ENCODE assay signal across 16 cellular contexts in genomic region chr1:21919520-21919919, GRCh38. TPM values are rescaled to one million over a fixed set of nuclear protein-coding genes. Genes with fewer than 3 reads are reported as not detected.
DNase-seq lines count a peak whose midpoint lies in the region; ATAC-seq and TF ChIP-seq lines count a peak whose summit lies in the region.
"Had no signal": no experiment of that assay in that cellular context is flagged by ENCODE, and none has a peak within 500 bp of the region (broad histone marks: within the 10 kb centered on the region; RNA-seq: fewer than 3 reads in every experiment).

No MANE protein-coding gene starts in this region.

- TF ChIP-seq CTCF in progenitor cell of endocrine pancreas (IDR thresholded peaks at IDR 0.05; ENCODE audit: unreplicated experiment): no peak

- H3K4me1 ChIP-seq in esophagus (ENCODE audit: control insufficient read depth in 2 of 2, insufficient read depth in 2 of 2, low read length in 1 of 2): peaks cover 8 to 22% of the 10 kb centered on the region in 2 donors

- H3K27ac Mint-ChIP-seq in progenitor cell of endocrine pancreas: peak overlapping the region; percentile 20
- H3K27ac Mint-ChIP-seq in activated T-helper 2 cell treated with anti-CD3 and anti-CD28 coated beads, Interferon-gamma antibody, Interleukin-2, Interleukin-4, amounts not matched to agents 10 μg/mL and 5 μg/mL and 100 μg/mL, durations not matched to agents 14 hours and 24 hours and 36 hours: no peak overlapping the region
- H3K27ac Mint-ChIP-seq: CD4-positive, alpha-beta T cell; natural killer cell treated with Interleukin-12 subunit alpha and Interleukin-12 subunit beta and Interleukin-15 and Interleukin-18, amount 100 ng/mL, for 72 hours had no signal

- 60 to 75% methylated on average over 7 of the region's 7 CpGs for WGBS in esophagus, 2 donors

- no peaks in the 10 kb centered on the region for H3K36me3 ChIP-seq in esophagus (ENCODE audit: control insufficient read depth in 2 of 2, insufficient read depth in 2 of 2, low read length in 1 of 2)

- H3K36me3 Mint-ChIP-seq in progenitor cell of endocrine pancreas (ENCODE audit: insufficient read depth): peaks cover 14% of the 10 kb centered on the region
- H3K36me3 Mint-ChIP-seq in activated T-helper 2 cell treated with anti-CD3 and anti-CD28 coated beads, Interferon-gamma antibody, Interleukin-2, Interleukin-4, amounts not matched to agents 10 μg/mL and 5 μg/mL and 100 μg/mL, durations not matched to agents 14 hours and 24 hours and 36 hours (ENCODE audit: low read depth): no peaks in the 10 kb centered on the region
- H3K36me3 Mint-ChIP-seq: natural killer cell treated with Interleukin-12 subunit alpha and Interleukin-12 subunit beta and Interleukin-15 and Interleukin-18, amount 100 ng/mL, for 72 hours had no signal

- no peaks in the 10 kb centered on the region for H3K9me3 Mint-ChIP-seq in progenitor cell of endocrine pancreas (ENCODE audit: low read depth)
- no peaks in the 10 kb centered on the region for H3K9me3 Mint-ChIP-seq in activated T-helper 2 cell treated with anti-CD3 and anti-CD28 coated beads, Interferon-gamma antibody, Interleukin-2, Interleukin-4, amounts not matched to agents 10 μg/mL and 5 μg/mL and 100 μg/mL, durations not matched to agents 14 hours and 24 hours and 36 hours
- H3K9me3 Mint-ChIP-seq: brain; CD4-positive, alpha-beta T cell; H9; natural killer cell treated with Interleukin-12 subunit alpha and Interleukin-12 subunit beta and Interleukin-15 and Interleukin-18, amount 100 ng/mL, for 72 hours had no signal

- DNase-seq in Ammon's horn (ENCODE audit: low spot score) (peak; percentile 29), RKO (ENCODE audit: low spot score) (peak; percentile 56), progenitor cell of endocrine pancreas (ENCODE audit: low spot score, unreplicated experiment) (no peak), ureter (ENCODE audit: low spot score) (no peak)
- DNase-seq in activated T-helper 2 cell treated with anti-CD3 and anti-CD28 coated beads, Interferon-gamma antibody, Interleukin-2, Interleukin-4, amounts not matched to agents 10 μg/mL and 5 μg/mL and 100 μg/mL, durations not matched to agents 14 hours and 24 hours and 36 hours (ENCODE audit: low spot score): no peak
- DNase-seq: CD4-positive, alpha-beta T cell; H9; hippocampal formation; NCI-H2081; SJCRH30 had no signal

- no peaks in the 10 kb centered on the region for H3K9me3 ChIP-seq in esophagus (ENCODE audit: control insufficient read depth in 2 of 2, insufficient read depth in 1 of 2, low read depth in 1 of 2, low read length in 1 of 2)
- H3K9me3 ChIP-seq: SJCRH30 had no signal

- peak overlapping the region; percentile 40 to 77 for H3K27ac ChIP-seq in esophagus (ENCODE audit: low read depth in 2 of 2, low read length in 1 of 2)
- H3K27ac ChIP-seq: HL-60, SJCRH30 had no signal

- no peak for ATAC-seq in HG03378 (IDR thresholded peaks at IDR 0.05; ENCODE audit: unreplicated experiment)
- ATAC-seq in HG02885 (IDR thresholded peaks at IDR 0.05; ENCODE audit: poor library complexity, unreplicated experiment): no peak
- ATAC-seq: natural killer cell treated with Interleukin-12 subunit alpha and Interleukin-12 subunit beta and Interleukin-15 and Interleukin-18, amount 100 ng/mL, for 72 hours had no signal

- intact Hi-C loops in activated T-helper 2 cell treated with anti-CD3 and anti-CD28 coated beads, Interferon-gamma antibody, Interleukin-2, Interleukin-4, amounts not matched to agents 10 μg/mL and 5 μg/mL and 100 μg/mL, durations not matched to agents 14 hours and 24 hours and 36 hours (cut with micrococcal nuclease): no loop called here

- H3K27me3 Mint-ChIP-seq in progenitor cell of endocrine pancreas: no peaks in the 10 kb centered on the region
- no peaks in the 10 kb centered on the region for H3K27me3 Mint-ChIP-seq in activated T-helper 2 cell treated with anti-CD3 and anti-CD28 coated beads, Interferon-gamma antibody, Interleukin-2, Interleukin-4, amounts not matched to agents 10 μg/mL and 5 μg/mL and 100 μg/mL, durations not matched to agents 14 hours and 24 hours and 36 hours (ENCODE audit: low read depth)
- H3K27me3 Mint-ChIP-seq: CD4-positive, alpha-beta T cell; natural killer cell treated with Interleukin-12 subunit alpha and Interleukin-12 subunit beta and Interleukin-15 and Interleukin-18, amount 100 ng/mL, for 72 hours had no signal

- no peaks in the 10 kb centered on the region for H3K27me3 ChIP-seq in esophagus (ENCODE audit: control insufficient read depth in 1 of 2, insufficient read depth in 2 of 2, low read length in 2 of 2)
- H3K27me3 ChIP-seq: SJCRH30 had no signal

- H3K4me3 ChIP-seq in esophagus (ENCODE audit: low read depth in 1 of 2, low read length in 2 of 2): no peak overlapping the region
- H3K4me3 ChIP-seq: SJCRH30 had no signal

- peaks cover 58% of the 10 kb centered on the region for H3K4me1 Mint-ChIP-seq in progenitor cell of endocrine pancreas (ENCODE audit: low read depth)
- no peaks in the 10 kb centered on the region for H3K4me1 Mint-ChIP-seq in activated T-helper 2 cell treated with anti-CD3 and anti-CD28 coated beads, Interferon-gamma antibody, Interleukin-2, Interleukin-4, amounts not matched to agents 10 μg/mL and 5 μg/mL and 100 μg/mL, durations not matched to agents 14 hours and 24 hours and 36 hours (ENCODE audit: low read depth)

- no peak overlapping the region for H3K4me3 Mint-ChIP-seq in progenitor cell of endocrine pancreas (ENCODE audit: low read depth)
- H3K4me3 Mint-ChIP-seq in activated T-helper 2 cell treated with anti-CD3 and anti-CD28 coated beads, Interferon-gamma antibody, Interleukin-2, Interleukin-4, amounts not matched to agents 10 μg/mL and 5 μg/mL and 100 μg/mL, durations not matched to agents 14 hours and 24 hours and 36 hours (ENCODE audit: low read depth): no peak overlapping the region
- H3K4me3 Mint-ChIP-seq: brain; CD4-positive, alpha-beta T cell; H9; natural killer cell treated with Interleukin-12 subunit alpha and Interleukin-12 subunit beta and Interleukin-15 and Interleukin-18, amount 100 ng/mL, for 72 hours had no signal

RNA-seq across cellular contexts. Expression of gene HSPG2, which starts 17.6 kb away (rescaled TPM):
- polyA plus RNA-seq in esophagus: 10 to 100 TPM; 37.6 to 55.0 TPM
- 656 and 657 TPM in 2 replicates for total RNA-seq in progenitor cell of endocrine pancreas
- 3.9 and 4.1 TPM in 2 replicates for total RNA-seq in activated T-helper 2 cell treated with anti-CD3 and anti-CD28 coated beads, Interferon-gamma antibody, Interleukin-2, Interleukin-4, amounts not matched to agents 10 μg/mL and 5 μg/mL and 100 μg/mL, durations not matched to agents 14 hours and 24 hours and 36 hours
- total RNA-seq in ureter: 298 TPM

RNA-seq across cellular contexts. Expression of gene CELA3B, which starts 57.3 kb away (rescaled TPM):
- 1 to 10 TPM in 1 of 2 donors, under 1 TPM in 1; 0.18 to 1.1 TPM for polyA plus RNA-seq in esophagus
- total RNA-seq in progenitor cell of endocrine pancreas: 0.58 TPM in 1 of 2 replicates, not detected in the other
- not detected in 2 replicates for total RNA-seq in activated T-helper 2 cell treated with anti-CD3 and anti-CD28 coated beads, Interferon-gamma antibody, Interleukin-2, Interleukin-4, amounts not matched to agents 10 μg/mL and 5 μg/mL and 100 μg/mL, durations not matched to agents 14 hours and 24 hours and 36 hours
- total RNA-seq in ureter: not detected
- total RNA-seq: CD4-positive, alpha-beta T cell; H9; natural killer cell treated with Interleukin-12 subunit alpha and Interleukin-12 subunit beta and Interleukin-15 and Interleukin-18, amount 100 ng/mL, for 72 hours; SJCRH30 had no signal

Comparison
In these comparisons a context has a peak if more than half of its experiments do, and no peak if none do; other contexts are left out.
1. DNase-seq: peak in Ammon's horn (single experiment) and RKO (single experiment); none in progenitor cell of endocrine pancreas (single experiment), activated T-helper 2 cell treated with anti-CD3 and anti-CD28 coated beads, Interferon-gamma antibody, Interleukin-2, Interleukin-4, amounts not matched to agents 10 μg/mL and 5 μg/mL and 100 μg/mL, durations not matched to agents 14 hours and 24 hours and 36 hours (single experiment) and ureter (single experiment).
2. RNA of gene HSPG2, which starts 17.6 kb away (total RNA-seq): 656 to 657 TPM in progenitor cell of endocrine pancreas and 298 TPM in ureter (single experiment); 3.9 to 4.1 TPM in activated T-helper 2 cell treated with anti-CD3 and anti-CD28 coated beads, Interferon-gamma antibody, Interleukin-2, Interleukin-4, amounts not matched to agents 10 μg/mL and 5 μg/mL and 100 μg/mL, durations not matched to agents 14 hours and 24 hours and 36 hours; every median in the first group is over 10 times any median in the second.